ENCODE assay signal across 18 cellular contexts in genomic region chr6:148193063-148193680, GRCh38.
DNase-seq lines count a peak whose midpoint lies in the region; ATAC-seq and TF ChIP-seq lines count a peak whose summit lies in the region.
"Had no signal": no experiment of that assay in that cellular context is flagged by ENCODE, and none has a peak within 500 bp of the region (broad histone marks: within the 10 kb centered on the region; RNA-seq: fewer than 3 reads in every experiment).

No MANE protein-coding gene starts in this region.

- H3K4me1 Mint-ChIP-seq in osteocyte (ENCODE audit: unreplicated experiment): no peaks in the 10 kb centered on the region
- H3K4me1 Mint-ChIP-seq: activated CD4-positive, alpha-beta T cell treated with anti-CD3 and anti-CD28 coated beads for 36 hours; activated naive CD4-positive, alpha-beta T cell treated with anti-CD3 and anti-CD28 coated beads, Interleukin-2, amount 50 U/mL, for 24 hours had no signal

- H3K27me3 Mint-ChIP-seq in osteocyte (ENCODE audit: unreplicated experiment): no peaks in the 10 kb centered on the region

- H3K4me1 ChIP-seq in foreskin keratinocyte: peaks cover 24% of the 10 kb centered on the region

- H3K27ac ChIP-seq in foreskin keratinocyte: peak overlapping the region; percentile 59
- H3K27ac ChIP-seq: cardiac muscle cell had no signal

- H3K9me3 Mint-ChIP-seq in osteocyte (ENCODE audit: unreplicated experiment): no peaks in the 10 kb centered on the region

- no peaks in the 10 kb centered on the region for H3K36me3 Mint-ChIP-seq in osteocyte (ENCODE audit: unreplicated experiment)
- H3K36me3 Mint-ChIP-seq: activated naive CD4-positive, alpha-beta T cell treated with anti-CD3 and anti-CD28 coated beads, Interleukin-2, amount 50 U/mL, for 24 hours had no signal

- no peaks in the 10 kb centered on the region for H3K27me3 ChIP-seq in foreskin keratinocyte
- H3K27me3 ChIP-seq: cardiac muscle cell had no signal

- H3K4me3 Mint-ChIP-seq in osteocyte (ENCODE audit: unreplicated experiment): no peak overlapping the region
- H3K4me3 Mint-ChIP-seq: activated CD4-positive, alpha-beta T cell treated with anti-CD3 and anti-CD28 coated beads for 36 hours; activated naive CD4-positive, alpha-beta T cell treated with anti-CD3 and anti-CD28 coated beads, Interleukin-2, amount 50 U/mL, for 24 hours had no signal

- no peak overlapping the region for H3K27ac Mint-ChIP-seq in osteocyte (ENCODE audit: unreplicated experiment)
- H3K27ac Mint-ChIP-seq: activated CD4-positive, alpha-beta T cell treated with anti-CD3 and anti-CD28 coated beads for 36 hours; activated naive CD4-positive, alpha-beta T cell treated with anti-CD3 and anti-CD28 coated beads, Interleukin-2, amount 50 U/mL, for 24 hours had no signal

- ATAC-seq in foreskin keratinocyte (peak; percentile 74), GM21619 (IDR thresholded peaks at IDR 0.05; ENCODE audit: unreplicated experiment) (no peak), GM21360 (IDR thresholded peaks at IDR 0.05; ENCODE audit: unreplicated experiment) (no peak)
- ATAC-seq: activated CD4-positive, alpha-beta T cell treated with anti-CD3 and anti-CD28 coated beads for 36 hours; K562 had no signal

- DNase-seq in EH (ENCODE audit: low read depth): peak; percentile 16
- DNase-seq in SW480 (ENCODE audit: low spot score): peak; percentile 9
- DNase-seq in foreskin keratinocyte: peak; percentile 87 to 93
- DNase-seq in renal cortical epithelial cell (ENCODE audit: low read depth): peak; percentile 96
- no peak for DNase-seq in osteocyte (ENCODE audit: extremely low spot score, unreplicated experiment)
- no peak for DNase-seq in NCI-H82 treated with DMSO at 0.1 percent for 48 hours (lab: John Stamatoyannopoulos, UW; ENCODE audit: unreplicated experiment)
- DNase-seq: activated CD4-positive, alpha-beta T cell treated with anti-CD3 and anti-CD28 coated beads for 36 hours; activated CD8-positive, alpha-beta memory T cell treated with anti-CD3 and anti-CD28 coated beads, Interleukin-2, amount 50 U/mL, for 48 hours; effector CD8-positive, alpha-beta T cell; NCI-H146; NCI-H524; posterior cingulate gyrus; T-helper 2 cell had no signal

- TF ChIP-seq CTCF in foreskin keratinocyte (conservative IDR thresholded peaks at IDR 0.05) (no peak), osteocyte (IDR thresholded peaks at IDR 0.05) (no peak)

Comparison
In these comparisons a context has a peak if more than half of its experiments do, and no peak if none do; other contexts are left out.
1. DNase-seq: peak in EH (single experiment), SW480 (single experiment), foreskin keratinocyte (2 of 2) and renal cortical epithelial cell (single experiment); none in osteocyte (single experiment) and NCI-H82 treated with DMSO at 0.1 percent for 48 hours (single experiment).